ENCODE assay signal across 1 cellular context in the genomic region with DNA sequence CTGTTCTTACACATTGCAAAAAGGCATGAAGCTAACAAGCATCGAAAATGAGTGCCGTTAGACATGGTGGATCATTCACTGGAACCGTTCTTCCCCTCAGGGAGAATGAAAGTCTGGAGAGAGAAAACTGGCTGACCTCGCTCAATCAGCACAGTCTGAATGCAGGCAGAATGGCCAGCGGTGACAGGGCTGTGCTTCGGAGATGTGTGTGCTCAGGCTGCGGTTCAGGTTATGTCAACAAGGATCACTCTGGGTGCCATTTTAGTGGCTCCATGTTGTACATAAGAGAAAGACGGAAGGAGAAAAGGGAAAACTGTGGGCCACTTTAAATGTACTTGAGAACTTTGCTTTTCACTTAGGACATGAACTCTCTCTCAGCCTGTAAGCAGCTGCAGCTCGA.
A peak's percentile ranks its signal among the peaks of the same experiment; 100 is the strongest.
TF ChIP-seq lines count a peak whose summit lies in the region.

No MANE protein-coding gene starts in this region.

TF ChIP-seq in HepG2, 621 proteins besides CTCF, POLR2A, EP300 and RAD21:
- TF ChIP-seq, protein P1, sequence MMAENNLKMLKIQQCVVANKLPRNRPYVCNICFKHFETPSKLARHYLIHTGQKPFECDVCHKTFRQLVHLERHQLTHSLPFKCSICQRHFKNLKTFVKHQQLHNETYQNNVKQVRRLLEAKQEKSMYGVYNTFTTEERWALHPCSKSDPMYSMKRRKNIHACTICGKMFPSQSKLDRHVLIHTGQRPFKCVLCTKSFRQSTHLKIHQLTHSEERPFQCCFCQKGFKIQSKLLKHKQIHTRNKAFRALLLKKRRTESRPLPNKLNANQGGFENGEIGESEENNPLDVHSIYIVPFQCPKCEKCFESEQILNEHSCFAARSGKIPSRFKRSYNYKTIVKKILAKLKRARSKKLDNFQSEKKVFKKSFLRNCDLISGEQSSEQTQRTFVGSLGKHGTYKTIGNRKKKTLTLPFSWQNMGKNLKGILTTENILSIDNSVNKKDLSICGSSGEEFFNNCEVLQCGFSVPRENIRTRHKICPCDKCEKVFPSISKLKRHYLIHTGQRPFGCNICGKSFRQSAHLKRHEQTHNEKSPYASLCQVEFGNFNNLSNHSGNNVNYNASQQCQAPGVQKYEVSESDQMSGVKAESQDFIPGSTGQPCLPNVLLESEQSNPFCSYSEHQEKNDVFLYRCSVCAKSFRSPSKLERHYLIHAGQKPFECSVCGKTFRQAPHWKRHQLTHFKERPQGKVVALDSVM (CRISPR knock-in tag; IDR thresholded peaks at IDR 0.05), result no peak
- peak; percentile 31; the same call in 1 of the 2 replicates for TF ChIP-seq FOXA3 (CRISPR knock-in tag; IDR thresholded peaks at IDR 0.05)
